33 cellular contexts compared by ENCODE assay signal in genomic region chr17:63125987-63126386, GRCh38.
DNase-seq lines count a peak whose midpoint lies in the region; ATAC-seq and TF ChIP-seq lines count a peak whose summit lies in the region.
"Had no signal": no experiment of that assay in that cellular context is flagged by ENCODE, and none has a peak within 500 bp of the region (broad histone marks: within the 10 kb centered on the region; RNA-seq: fewer than 3 reads in every experiment).

No MANE protein-coding gene starts in this region.

- H2AFZ ChIP-seq in neural progenitor cell (replicated peaks) (no peak overlapping the region), trophoblast cell (ENCODE audit: insufficient read depth, low read length, poor library complexity) (no peak overlapping the region)

- no peak overlapping the region for H4K8ac ChIP-seq in trophoblast cell (ENCODE audit: low read depth, low read length)

- H3K4me3 Mint-ChIP-seq in neural progenitor cell: no peak overlapping the region
- H3K4me3 Mint-ChIP-seq in naive thymus-derived CD4-positive, alpha-beta T cell: no peak overlapping the region
- H3K4me3 Mint-ChIP-seq: B cell; CD14-positive monocyte; CD4-positive, alpha-beta memory T cell; CD4-positive, alpha-beta T cell; CD4-positive, CD25-positive, alpha-beta regulatory T cell; CD8-positive, alpha-beta memory T cell; CD8-positive, alpha-beta T cell had no signal

- H4K12ac ChIP-seq in trophoblast cell (ENCODE audit: low read depth, low read length): no peak overlapping the region

- POLR2A ChIA-PET in HEK293 (lab: Yijun Ruan, JAX) (no interaction called here), Panc1 (lab: Charles Lee) (interaction anchor here (0.6 kb wide), 1 partner anchor 398 kb away, joined by 3 read pairs; no protein-coding TSS in a partner anchor)
- POLR2A ChIA-PET in naive thymus-derived CD4-positive, alpha-beta T cell (lab: Charles Lee): no interaction called here

- no peaks in the 10 kb centered on the region for H3K9me3 Mint-ChIP-seq in neural progenitor cell
- H3K9me3 Mint-ChIP-seq in naive thymus-derived CD4-positive, alpha-beta T cell: peaks cover 0 to 5% (median 0%) of the 10 kb centered on the region in 11 donors
- H3K9me3 Mint-ChIP-seq: CD4-positive, alpha-beta T cell; CD4-positive, CD25-positive, alpha-beta regulatory T cell; CD8-positive, alpha-beta memory T cell; CD8-positive, alpha-beta T cell had no signal

- H3K9ac ChIP-seq in neural progenitor cell (no peak overlapping the region), trophoblast cell (ENCODE audit: low read length) (no peak overlapping the region)
- H3K9ac ChIP-seq: BLaER1; BLaER1 treated with 17β-estradiol and CSF1 and Interleukin-3, amounts not matched to agents 10 nM and 100 nM had no signal

- no peaks in the 10 kb centered on the region for H3F3A ChIP-seq in neural progenitor cell (ENCODE audit: low read depth)

- no peak overlapping the region for H2BK12ac ChIP-seq in trophoblast cell (ENCODE audit: low read length)

- 0 out of 2 replicates have a peak, but pooled peaks have one; percentile 11 for ATAC-seq in Panc1
- ATAC-seq in naive thymus-derived CD4-positive, alpha-beta T cell: no peak
- ATAC-seq: A549; CD8-positive, alpha-beta T cell had no signal

- TF ChIP-seq CTCF in HEK293 (tag by site-specific recombination; IDR thresholded peaks at IDR 0.05) (no peak), Panc1 (IDR thresholded peaks at IDR 0.05) (no peak), neural progenitor cell (IDR thresholded peaks at IDR 0.05) (no peak)

- no peak overlapping the region for H3K14ac ChIP-seq in trophoblast cell (ENCODE audit: low read length)

- H3K4me2 ChIP-seq in neural progenitor cell (no peak overlapping the region), trophoblast cell (ENCODE audit: low read length) (no peak overlapping the region)
- H3K4me2 ChIP-seq: A549; BLaER1; BLaER1 treated with 17β-estradiol and CSF1 and Interleukin-3, amounts not matched to agents 10 nM and 100 nM had no signal

- intact Hi-C loops in Panc1 (cut with micrococcal nuclease; ENCODE audit: unreplicated experiment): no loop called here
- intact Hi-C loops in naive thymus-derived CD4-positive, alpha-beta T cell (cut with micrococcal nuclease): no loop called here

- no peaks in the 10 kb centered on the region for H3K36me3 ChIP-seq in HEK293 (ENCODE audit: control insufficient read depth in 2 of 2, insufficient read depth in 1 of 2, low read length in 2 of 2)
- H3K36me3 ChIP-seq in Panc1 (ENCODE audit: control insufficient read depth, insufficient read depth, low read length): no peaks in the 10 kb centered on the region
- H3K36me3 ChIP-seq in neural progenitor cell: no peaks in the 10 kb centered on the region
- no peaks in the 10 kb centered on the region for H3K36me3 ChIP-seq in naive thymus-derived CD4-positive, alpha-beta T cell (ENCODE audit: control insufficient read depth in 2 of 3, insufficient read depth in 3 of 3, low read length in 3 of 3)
- H3K36me3 ChIP-seq in trophoblast cell (ENCODE audit: control insufficient read depth in 1 of 2, insufficient read depth in 2 of 2, low read length in 2 of 2): peaks cover 0 to 9% of the 10 kb centered on the region in 2 experiments
- H3K36me3 ChIP-seq: BE2C; BLaER1; BLaER1 treated with 17β-estradiol and CSF1 and Interleukin-3, amounts not matched to agents 10 nM and 100 nM had no signal

- H3K36me3 Mint-ChIP-seq in neural progenitor cell: peaks cover 4% of the 10 kb centered on the region
- peaks cover 0 to 7% (median 0%) of the 10 kb centered on the region in 5 donors for H3K36me3 Mint-ChIP-seq in naive thymus-derived CD4-positive, alpha-beta T cell
- H3K36me3 Mint-ChIP-seq: CD14-positive monocyte had no signal

- peaks cover 21% of the 10 kb centered on the region for H3K4me1 Mint-ChIP-seq in neural progenitor cell
- H3K4me1 Mint-ChIP-seq in naive thymus-derived CD4-positive, alpha-beta T cell: no peaks in the 10 kb centered on the region
- H3K4me1 Mint-ChIP-seq: CD4-positive, alpha-beta memory T cell; CD4-positive, CD25-positive, alpha-beta regulatory T cell; CD8-positive, alpha-beta memory T cell had no signal

- no peak overlapping the region for H3K23ac ChIP-seq in trophoblast cell (ENCODE audit: low read length)

- no peaks in the 10 kb centered on the region for H4K20me1 ChIP-seq in neural progenitor cell (ENCODE audit: low read depth)
- H4K20me1 ChIP-seq: BLaER1; BLaER1 treated with 17β-estradiol and CSF1 and Interleukin-3, amounts not matched to agents 10 nM and 100 nM had no signal

- H2BK120ac ChIP-seq in trophoblast cell (ENCODE audit: insufficient read depth, low read length, poor library complexity): no peak overlapping the region

- H3K4me1 ChIP-seq in HEK293 (ENCODE audit: control insufficient read depth, insufficient read depth, low read length): no peaks in the 10 kb centered on the region
- H3K4me1 ChIP-seq in Panc1 (ENCODE audit: control insufficient read depth, insufficient read depth, low read length): peaks cover 29% of the 10 kb centered on the region
- no peaks in the 10 kb centered on the region for H3K4me1 ChIP-seq in neural progenitor cell
- H3K4me1 ChIP-seq in naive thymus-derived CD4-positive, alpha-beta T cell (ENCODE audit: control insufficient read depth in 2 of 2, insufficient read depth in 2 of 2, low read length in 2 of 2): no peaks in the 10 kb centered on the region
- no peaks in the 10 kb centered on the region for H3K4me1 ChIP-seq in trophoblast cell (ENCODE audit: control insufficient read depth in 1 of 2, insufficient read depth in 2 of 2, low read length in 2 of 2)
- H3K4me1 ChIP-seq: BE2C; BLaER1; BLaER1 treated with 17β-estradiol and CSF1 and Interleukin-3, amounts not matched to agents 10 nM and 100 nM; Caco-2 had no signal

- H3K9me3 ChIP-seq in HEK293 (ENCODE audit: control insufficient read depth, insufficient read depth, low read depth, low read length) (no peaks in the 10 kb centered on the region), Panc1 (ENCODE audit: control insufficient read depth, insufficient read depth, low read depth, low read length) (no peaks in the 10 kb centered on the region), neural progenitor cell (ENCODE audit: low read depth) (no peaks in the 10 kb centered on the region), trophoblast cell (ENCODE audit: insufficient read depth, low read depth, low read length) (no peaks in the 10 kb centered on the region)
- H3K9me3 ChIP-seq in naive thymus-derived CD4-positive, alpha-beta T cell (ENCODE audit: control insufficient read depth in 2 of 3, low read length in 3 of 3): no peaks in the 10 kb centered on the region
- H3K9me3 ChIP-seq: A549; BE2C; BLaER1; BLaER1 treated with 17β-estradiol and CSF1 and Interleukin-3, amounts not matched to agents 10 nM and 100 nM; Caco-2 had no signal

- H3K18ac ChIP-seq in trophoblast cell (ENCODE audit: low read length): no peak overlapping the region

- BruUV-seq in Panc1 (replicated peaks; lab: Mats Ljungman, UMichigan): no TSS peak

- no peaks in the 10 kb centered on the region for H3K27me3 Mint-ChIP-seq in neural progenitor cell (ENCODE audit: insufficient read depth, low read depth)
- no peaks in the 10 kb centered on the region for H3K27me3 Mint-ChIP-seq in naive thymus-derived CD4-positive, alpha-beta T cell
- H3K27me3 Mint-ChIP-seq: B cell; CD4-positive, alpha-beta memory T cell; CD4-positive, alpha-beta T cell; CD8-positive, alpha-beta memory T cell had no signal

- H3K4ac ChIP-seq in trophoblast cell (ENCODE audit: low read depth, low read length): no peak overlapping the region

- H3K27ac ChIP-seq in HEK293 (ENCODE audit: extremely low read depth, low read depth, low read length): no peak overlapping the region
- H3K27ac ChIP-seq in Panc1 (ENCODE audit: low read length): no peak overlapping the region; the same call in 1 of the 2 replicates
- H3K27ac ChIP-seq in neural progenitor cell: no peak overlapping the region
- no peak overlapping the region for H3K27ac ChIP-seq in naive thymus-derived CD4-positive, alpha-beta T cell (ENCODE audit: low read depth, low read length)
- no peak overlapping the region for H3K27ac ChIP-seq in trophoblast cell (ENCODE audit: low read depth, low read length)
- H3K27ac ChIP-seq: 22Rv1; A549; BLaER1; BLaER1 treated with 17β-estradiol and CSF1 and Interleukin-3, amounts not matched to agents 10 nM and 100 nM; C4-2B had no signal

- no CpG with 5 or more reads among the region's 3 CpGs for WGBS in trophoblast cell (ENCODE audit: extremely low coverage, insufficient coverage, insufficient read length)

- H4K91ac ChIP-seq in trophoblast cell (ENCODE audit: low read depth, low read length): no peak overlapping the region

- H3K27me3 ChIP-seq in Panc1 (ENCODE audit: control insufficient read depth, insufficient read depth, low read length) (no peaks in the 10 kb centered on the region), neural progenitor cell (no peaks in the 10 kb centered on the region), trophoblast cell (ENCODE audit: insufficient read depth, low read length) (no peaks in the 10 kb centered on the region)
- H3K27me3 ChIP-seq in naive thymus-derived CD4-positive, alpha-beta T cell (ENCODE audit: control insufficient read depth in 2 of 2, insufficient read depth in 2 of 2, low read length in 2 of 2): no peaks in the 10 kb centered on the region
- H3K27me3 ChIP-seq: BE2C; BLaER1; BLaER1 treated with 17β-estradiol and CSF1 and Interleukin-3, amounts not matched to agents 10 nM and 100 nM had no signal

- H3K79me1 ChIP-seq in trophoblast cell (ENCODE audit: low read length): no peaks in the 10 kb centered on the region

- CTCF ChIA-PET in HEK293 (lab: Yijun Ruan, JAX): interaction anchor here (1.4 kb wide), 1 partner anchor 15 kb away, joined by 3 read pairs; no protein-coding TSS in a partner anchor
- CTCF ChIA-PET in Panc1 (lab: Charles Lee): interaction anchor here (1.2 kb wide), 1 partner anchor 10 kb away, joined by 3 read pairs; no protein-coding TSS in a partner anchor
- CTCF ChIA-PET in naive thymus-derived CD4-positive, alpha-beta T cell (lab: Charles Lee): no interaction called here

- H3K79me2 ChIP-seq in neural progenitor cell (ENCODE audit: low read depth): no peaks in the 10 kb centered on the region
- no peaks in the 10 kb centered on the region for H3K79me2 ChIP-seq in trophoblast cell (ENCODE audit: control insufficient read depth, insufficient read depth, low read length, poor library complexity)

- in situ Hi-C loops in Panc1 (cut with HindIII; ENCODE audit: low pct_unique_long_range_greater_than_20kb, low sequenced_read_pairs): no loop called here

- H3K27ac Mint-ChIP-seq in neural progenitor cell: no peak overlapping the region
- no peak overlapping the region for H3K27ac Mint-ChIP-seq in naive thymus-derived CD4-positive, alpha-beta T cell
- H3K27ac Mint-ChIP-seq: B cell; CD14-positive monocyte; CD4-positive, alpha-beta memory T cell; CD4-positive, alpha-beta T cell; CD4-positive, CD25-positive, alpha-beta regulatory T cell; CD8-positive, alpha-beta memory T cell; CD8-positive, alpha-beta T cell had no signal

- H3K4me3 ChIP-seq in HEK293 (ENCODE audit: low read depth, low read length): no peak overlapping the region
- no peak overlapping the region for H3K4me3 ChIP-seq in Panc1 (ENCODE audit: low read depth in 2 of 2, low read length in 2 of 2)
- no peak overlapping the region for H3K4me3 ChIP-seq in neural progenitor cell
- H3K4me3 ChIP-seq in naive thymus-derived CD4-positive, alpha-beta T cell (ENCODE audit: low read length): no peak overlapping the region
- no peak overlapping the region for H3K4me3 ChIP-seq in trophoblast cell (ENCODE audit: low read depth, low read length)
- H3K4me3 ChIP-seq: A549; BLaER1; BLaER1 treated with 17β-estradiol and CSF1 and Interleukin-3, amounts not matched to agents 10 nM and 100 nM had no signal

- no peak overlapping the region for H2BK5ac ChIP-seq in trophoblast cell (ENCODE audit: low read depth, low read length, poor library complexity)

- DNase-seq in NCI-H82 (lab: John Stamatoyannopoulos, UW) (peak; percentile 79), NCI-H82 treated with DMSO at 0.1 percent for 48 hours (lab: John Stamatoyannopoulos, UW; ENCODE audit: unreplicated experiment) (peak; percentile 61), Panc1 (ENCODE audit: low read depth, low spot score) (no peak), NOMO-1 treated with dmso at 0.1 percent for 144 hours (lab: John Stamatoyannopoulos, UW; ENCODE audit: unreplicated experiment) (no peak), neural progenitor cell (ENCODE audit: low spot score) (no peak), trophoblast cell (no peak)
- no peak for DNase-seq in naive thymus-derived CD4-positive, alpha-beta T cell
- DNase-seq: 8988T; ACHN; AML-193; BE2C; C1 segment of cervical spinal cord; Caco-2; CD4-positive, alpha-beta memory T cell; CD4-positive, alpha-beta T cell; CD4-positive, CD25-positive, alpha-beta regulatory T cell; CD8-positive, alpha-beta memory T cell; CD8-positive, alpha-beta T cell; COR-L47; DMS 273 treated with DMSO at 0.1 percent for 48 hours; DMS153; DMS79; DMS79 treated with DMSO at 0.1 percent for 48 hours; DND-41; EL had no signal

- no peak overlapping the region for H2AK5ac ChIP-seq in trophoblast cell (ENCODE audit: low read length)

Comparison
In these comparisons a context has a peak if more than half of its experiments do, and no peak if none do; other contexts are left out.
1. DNase-seq: peak in NCI-H82 (single experiment) and NCI-H82 treated with DMSO at 0.1 percent for 48 hours (single experiment); none in Panc1 (single experiment), NOMO-1 treated with dmso at 0.1 percent for 144 hours (single experiment), neural progenitor cell (single experiment), naive thymus-derived CD4-positive, alpha-beta T cell (0 of 9) and trophoblast cell (0 of 2).